In the genomic region with DNA sequence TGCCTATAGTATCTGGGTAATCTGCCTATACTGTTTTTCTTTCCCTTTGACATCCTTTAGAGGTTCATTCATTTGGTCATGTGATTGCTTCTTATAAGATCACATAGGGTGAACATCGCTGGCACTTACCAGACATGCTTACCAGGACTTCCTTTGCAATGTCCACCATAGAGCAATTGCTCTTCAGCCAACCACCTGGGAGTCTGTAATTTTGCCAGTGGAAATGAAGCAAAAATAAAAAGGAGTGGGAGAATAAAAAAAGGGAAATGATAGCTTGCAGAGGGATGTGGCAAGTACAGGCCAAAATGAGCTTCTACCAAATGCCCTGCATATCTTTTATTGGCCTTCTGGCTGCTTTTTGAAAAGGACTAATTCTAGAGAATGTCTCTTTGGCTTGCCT, we compare ENCODE assay signal across 18 cellular contexts.
DNase-seq lines count a peak whose midpoint lies in the region; ATAC-seq and TF ChIP-seq lines count a peak whose summit lies in the region.
"Had no signal": no experiment of that assay in that cellular context is flagged by ENCODE, and none has a peak within 500 bp of the region (broad histone marks: within the 10 kb centered on the region; RNA-seq: fewer than 3 reads in every experiment).

No MANE protein-coding gene starts in this region.

- TF ChIP-seq CTCF in OCI-LY3 (IDR thresholded peaks at IDR 0.05; ENCODE audit: low read depth, low read length): no peak
- TF ChIP-seq CTCF in osteoblast (IDR thresholded peaks at IDR 0.05; ENCODE audit: extremely low read depth, low read depth, low read length): no peak
- TF ChIP-seq CTCF in Caco-2 (IDR thresholded peaks at IDR 0.05; ENCODE audit: insufficient read depth in 1 of 2, low read depth in 1 of 2, low read length in 1 of 2, severe bottlenecking in 1 of 2, unreplicated experiment in 1 of 2): no peak

- H4K20me1 ChIP-seq in OCI-LY3 (ENCODE audit: insufficient read depth, low read length) (no peaks in the 10 kb centered on the region), osteoblast (ENCODE audit: insufficient read depth, low read length) (no peaks in the 10 kb centered on the region)
- H4K20me1 ChIP-seq: BLaER1 treated with 17β-estradiol and CSF1 and Interleukin-3, amounts not matched to agents 10 nM and 100 nM had no signal

- no TSS peak for BruUV-seq in Caco-2 (replicated peaks; lab: Mats Ljungman, UMichigan)

- no peaks in the 10 kb centered on the region for H3K9me3 Mint-ChIP-seq in Caco-2 (ENCODE audit: unreplicated experiment)

- CTCF ChIA-PET in Caco-2 (lab: Charles Lee): no interaction called here

- H3K79me2 ChIP-seq in OCI-LY3 (ENCODE audit: low read length): no peaks in the 10 kb centered on the region
- H3K79me2 ChIP-seq in osteoblast (ENCODE audit: insufficient read depth, low read length): no peaks in the 10 kb centered on the region

- H3K27ac ChIP-seq in OCI-LY3 (ENCODE audit: low read length) (no peak overlapping the region), osteoblast (ENCODE audit: low read depth, low read length) (no peak overlapping the region)
- H3K27ac ChIP-seq: BLaER1 treated with 17β-estradiol and CSF1 and Interleukin-3, amounts not matched to agents 10 nM and 100 nM; HL-60 had no signal

- H3K9me3 ChIP-seq in OCI-LY3 (ENCODE audit: insufficient read depth, low read length): no peaks in the 10 kb centered on the region
- H3K9me3 ChIP-seq in osteoblast (ENCODE audit: low read depth, low read length): no peaks in the 10 kb centered on the region
- H3K9me3 ChIP-seq in Caco-2: no peaks in the 10 kb centered on the region
- H3K9me3 ChIP-seq: BLaER1 treated with 17β-estradiol and CSF1 and Interleukin-3, amounts not matched to agents 10 nM and 100 nM had no signal

- no peak overlapping the region for H3K27ac Mint-ChIP-seq in Caco-2 (ENCODE audit: unreplicated experiment)
- H3K27ac Mint-ChIP-seq: B cell; CD8-positive, alpha-beta T cell had no signal

- peak; percentile 78 for DNase-seq in G401 (ENCODE audit: low spot score)
- DNase-seq in cerebellum (ENCODE audit: low spot score): peak; percentile 63
- peak; percentile 6 for DNase-seq in osteoblast (ENCODE audit: insufficient read length, low spot score, missing footprints)
- no peak for DNase-seq in Caco-2
- no peak for DNase-seq in NCI-H146 (lab: John Stamatoyannopoulos, UW)
- DNase-seq: 8988T; CD8-positive, alpha-beta T cell; DMS 273 treated with DMSO at 0.1 percent for 48 hours; DMS53; DND-41; EL; GOT3; H7 had no signal

- H3K4me1 ChIP-seq in OCI-LY3 (ENCODE audit: low read length) (peaks cover 13% of the 10 kb centered on the region), osteoblast (ENCODE audit: insufficient read depth, low read length) (no peaks in the 10 kb centered on the region), Caco-2 (no peaks in the 10 kb centered on the region)
- H3K4me1 ChIP-seq: BLaER1 treated with 17β-estradiol and CSF1 and Interleukin-3, amounts not matched to agents 10 nM and 100 nM had no signal

- ATAC-seq in HG02759 (IDR thresholded peaks at IDR 0.05; ENCODE audit: unreplicated experiment): no peak
- ATAC-seq: CD8-positive, alpha-beta T cell had no signal

- H3K36me3 Mint-ChIP-seq in Caco-2 (ENCODE audit: insufficient read depth, unreplicated experiment): no peaks in the 10 kb centered on the region
- H3K36me3 Mint-ChIP-seq: CD8-positive, alpha-beta T cell had no signal

- H3K4me2 ChIP-seq in OCI-LY3 (ENCODE audit: low read length): no peak overlapping the region
- no peak overlapping the region for H3K4me2 ChIP-seq in osteoblast (ENCODE audit: insufficient read depth, low read length)
- H3K4me2 ChIP-seq: BLaER1 treated with 17β-estradiol and CSF1 and Interleukin-3, amounts not matched to agents 10 nM and 100 nM had no signal

- H3K36me3 ChIP-seq in OCI-LY3 (replicated peaks; ENCODE audit: low read depth, low read length) (no peaks in the 10 kb centered on the region), osteoblast (ENCODE audit: insufficient read depth, low read length) (no peaks in the 10 kb centered on the region), Caco-2 (ENCODE audit: control insufficient read depth, insufficient read depth, low read length) (no peaks in the 10 kb centered on the region)
- H3K36me3 ChIP-seq: BLaER1 treated with 17β-estradiol and CSF1 and Interleukin-3, amounts not matched to agents 10 nM and 100 nM had no signal

- no peaks in the 10 kb centered on the region for H3K4me1 Mint-ChIP-seq in Caco-2 (ENCODE audit: low read depth, unreplicated experiment)
- H3K4me1 Mint-ChIP-seq: B cell had no signal

- no peak overlapping the region for H3K9ac ChIP-seq in OCI-LY3 (ENCODE audit: low read length)
- H3K9ac ChIP-seq: BLaER1 treated with 17β-estradiol and CSF1 and Interleukin-3, amounts not matched to agents 10 nM and 100 nM had no signal

- intact Hi-C loops in Caco-2 (cut with micrococcal nuclease; ENCODE audit: unreplicated experiment): no loop called here

- H3K27me3 Mint-ChIP-seq in Caco-2 (ENCODE audit: insufficient read depth, unreplicated experiment): no peaks in the 10 kb centered on the region
- H3K27me3 Mint-ChIP-seq: B cell had no signal

- 0 out of 2 replicates have a peak overlapping the region, but pooled peaks have one; percentile 9 for H2AFZ ChIP-seq in OCI-LY3 (ENCODE audit: low read depth, low read length)
- H2AFZ ChIP-seq in osteoblast (ENCODE audit: low read length): no peak overlapping the region

- POLR2A ChIA-PET in Caco-2 (lab: Charles Lee): no interaction called here

- no peak overlapping the region for H3K4me3 Mint-ChIP-seq in Caco-2 (ENCODE audit: unreplicated experiment)
- H3K4me3 Mint-ChIP-seq: B cell; CD8-positive, alpha-beta T cell had no signal

- H3K27me3 ChIP-seq in OCI-LY3 (ENCODE audit: low read depth, low read length): no peaks in the 10 kb centered on the region
- H3K27me3 ChIP-seq in osteoblast (ENCODE audit: insufficient read depth, low read length): no peaks in the 10 kb centered on the region
- H3K27me3 ChIP-seq in Caco-2 (replicated peaks; ENCODE audit: control insufficient read depth, insufficient read depth, low read length): no peaks in the 10 kb centered on the region
- H3K27me3 ChIP-seq: BLaER1 treated with 17β-estradiol and CSF1 and Interleukin-3, amounts not matched to agents 10 nM and 100 nM had no signal

- no peak overlapping the region for H3K4me3 ChIP-seq in OCI-LY3 (ENCODE audit: low read length)
- H3K4me3 ChIP-seq in osteoblast (ENCODE audit: insufficient read depth, low read length): no peak overlapping the region
- no peak overlapping the region for H3K4me3 ChIP-seq in Caco-2 (ENCODE audit: low read depth, low read length)
- H3K4me3 ChIP-seq: BLaER1 treated with 17β-estradiol and CSF1 and Interleukin-3, amounts not matched to agents 10 nM and 100 nM had no signal

- in situ Hi-C loops in G401 (cut with HindIII; ENCODE audit: low sequenced_read_pairs): no loop called here

Comparison
In these comparisons a context has a peak if more than half of its experiments do, and no peak if none do; other contexts are left out.
1. DNase-seq: peak in G401 (single experiment), cerebellum (single experiment) and osteoblast (single experiment); none in Caco-2 (0 of 2) and NCI-H146 (single experiment).